24 cellular contexts compared by ENCODE assay signal in the genomic region with DNA sequence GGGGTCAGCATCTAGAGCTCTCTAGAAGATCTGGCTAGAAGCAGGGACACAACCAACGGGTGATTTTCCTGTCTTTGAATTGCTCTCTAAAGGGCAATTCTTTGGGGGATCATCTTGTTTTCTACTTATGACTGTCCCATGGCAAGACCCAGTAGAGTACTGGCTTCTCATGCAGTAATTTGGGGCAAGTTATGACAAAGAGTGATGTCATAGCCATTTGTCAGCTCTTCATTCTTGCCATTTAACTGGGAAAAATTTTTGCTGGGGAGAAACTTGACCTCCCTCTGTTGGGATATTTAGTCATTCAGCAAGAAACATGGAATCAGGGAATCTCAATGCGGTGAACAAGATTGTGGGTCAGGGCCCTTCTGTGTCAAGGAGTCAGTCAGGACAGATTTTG.
"Had no signal": no experiment of that assay in that cellular context is flagged by ENCODE, and none has a peak within 500 bp of the region (broad histone marks: within the 10 kb centered on the region; RNA-seq: fewer than 3 reads in every experiment).

No MANE protein-coding gene starts in this region.

- ATAC-seq: activated CD4-positive, CD25-positive, alpha-beta regulatory T cell treated with anti-CD3 and anti-CD28 coated beads, Interleukin-2, amount 50 U/mL, for 24 hours; activated CD8-positive, alpha-beta T cell treated with anti-CD3 and anti-CD28 coated beads, Interleukin-2, amount 10 ng/mL, durations not matched to agents 7 days and 5 days; left colon; lower lobe of right lung had no signal

- H3K36me3 Mint-ChIP-seq: activated naive CD8-positive, alpha-beta T cell treated with anti-CD3 and anti-CD28 coated beads, Interleukin-2, amount 10 ng/mL, durations not matched to agents 7 days and 5 days; naive B cell had no signal

- H3K27me3 Mint-ChIP-seq: central memory CD8-positive, alpha-beta T cell had no signal

- H3K27ac Mint-ChIP-seq: activated CD8-positive, alpha-beta T cell treated with anti-CD3 and anti-CD28 coated beads, Interleukin-2, amount 10 ng/mL, durations not matched to agents 7 days and 5 days; activated naive CD4-positive, alpha-beta T cell treated with anti-CD3 and anti-CD28 coated beads for 36 hours; activated naive CD8-positive, alpha-beta T cell treated with anti-CD3 and anti-CD28 coated beads, Interleukin-2, amount 10 ng/mL, durations not matched to agents 7 days and 5 days; activated T-helper 2 cell treated with anti-CD3 and anti-CD28 coated beads, Interferon-gamma antibody, Interleukin-2, Interleukin-4, amounts not matched to agents 10 μg/mL and 5 μg/mL and 100 μg/mL, durations not matched to agents 14 hours and 24 hours and 36 hours; T-helper 1 cell treated with Interleukin-12 subunit alpha and Interleukin-12 subunit beta and Interleukin-4 antibody, amounts not matched to agents 30 μg/mL and 1 μg/mL, for 36 hours had no signal

- H3K4me3 ChIP-seq: breast epithelium, esophagus squamous epithelium, lower lobe of right lung, testis, uterus had no signal

- H3K9me3 Mint-ChIP-seq: activated naive CD4-positive, alpha-beta T cell treated with anti-CD3 and anti-CD28 coated beads for 36 hours; central memory CD8-positive, alpha-beta T cell had no signal

- DNase-seq: activated CD4-positive, alpha-beta T cell treated with anti-CD3 and anti-CD28 coated beads, Interleukin-2, amount 10 ng/mL, durations not matched to agents 24 days and 14 days; activated CD8-positive, alpha-beta T cell treated with anti-CD3 and anti-CD28 coated beads, Interleukin-2, amount 10 ng/mL, durations not matched to agents 7 days and 5 days; activated naive CD4-positive, alpha-beta T cell treated with anti-CD3 and anti-CD28 coated beads for 36 hours; activated naive CD8-positive, alpha-beta T cell treated with anti-CD3 and anti-CD28 coated beads, Interleukin-2, amount 10 ng/mL, durations not matched to agents 7 days and 5 days; amniotic stem cell; esophagus squamous epithelium; left colon; lower lobe of right lung; naive B cell; occipital lobe; stimulated activated CD4-positive, alpha-beta T cell treated with anti-CD3 and anti-CD28 coated beads, Interleukin-2, amount 100 ng/mL, for 48 hours; stimulated activated CD8-positive, alpha-beta memory T cell treated with anti-CD3 and anti-CD28 coated beads, Interleukin-4, amount 100 ng/mL, for 48 hours; stimulated activated naive CD4-positive, alpha-beta T cell; testis; trophoblast cell; uterus had no signal

- H3K4me1 ChIP-seq: breast epithelium, lower lobe of right lung, testis, uterus had no signal

- H3K4me3 Mint-ChIP-seq: activated CD4-positive, alpha-beta T cell treated with anti-CD3 and anti-CD28 coated beads, Interleukin-2, amount 10 ng/mL, durations not matched to agents 24 days and 14 days; activated CD8-positive, alpha-beta T cell treated with anti-CD3 and anti-CD28 coated beads, Interleukin-2, amount 10 ng/mL, durations not matched to agents 7 days and 5 days; activated naive CD4-positive, alpha-beta T cell treated with anti-CD3 and anti-CD28 coated beads for 36 hours; activated naive CD8-positive, alpha-beta T cell treated with anti-CD3 and anti-CD28 coated beads, Interleukin-2, amount 10 ng/mL, durations not matched to agents 7 days and 5 days; central memory CD8-positive, alpha-beta T cell; neural crest cell; T-helper 1 cell treated with Interleukin-12 subunit alpha and Interleukin-12 subunit beta and Interleukin-4 antibody, amounts not matched to agents 30 μg/mL and 1 μg/mL, for 36 hours had no signal

- H3K9me3 ChIP-seq: breast epithelium, esophagus squamous epithelium, lower lobe of right lung, testis, uterus had no signal

- FAIRE-seq: colon, keratinocyte had no signal

- H3K27me3 ChIP-seq: breast epithelium, esophagus squamous epithelium, testis, uterus had no signal

- H3K27ac ChIP-seq: breast epithelium, esophagus squamous epithelium, lower lobe of right lung, testis, uterus had no signal

- H3K36me3 ChIP-seq: breast epithelium, esophagus squamous epithelium, lower lobe of right lung, uterus had no signal
